18 cellular contexts compared by ENCODE assay signal in genomic region chr11:119935341-119935925, GRCh38.
"Had no signal": no experiment of that assay in that cellular context is flagged by ENCODE, and none has a peak within 500 bp of the region (broad histone marks: within the 10 kb centered on the region; RNA-seq: fewer than 3 reads in every experiment).

No MANE protein-coding gene starts in this region.

- H3K27ac ChIP-seq: breast epithelium, gastroesophageal sphincter, neutrophil, psoas muscle, right lobe of liver, testis had no signal

- H3K27me3 ChIP-seq: breast epithelium, right lobe of liver, testis had no signal

- H3K9me3 ChIP-seq: breast epithelium, gastroesophageal sphincter, mucosa of descending colon, neutrophil, psoas muscle, right lobe of liver, testis had no signal

- H3K4me3 ChIP-seq: breast epithelium, gastroesophageal sphincter, mucosa of descending colon, psoas muscle, right lobe of liver, smooth muscle cell, testis had no signal

- H3K4me1 ChIP-seq: breast epithelium, gastroesophageal sphincter, psoas muscle, right lobe of liver, testis had no signal

- ATAC-seq: activated CD4-positive, CD25-positive, alpha-beta regulatory T cell treated with anti-CD3 and anti-CD28 coated beads, Interleukin-2, amount 50 U/mL, for 24 hours; gastroesophageal sphincter; left lobe of liver; mucosa of descending colon; naive thymus-derived CD4-positive, alpha-beta T cell; psoas muscle; right lobe of liver; stimulated activated naive CD8-positive, alpha-beta T cell treated with anti-CD3 and anti-CD28 coated beads, Interleukin-15, Interleukin-2, amounts not matched to agents 100 U/mL and 50 U/mL, for 24 hours had no signal

- DNase-seq: activated naive CD4-positive, alpha-beta T cell; aorta; erythroblast; islet precursor cell; mucosa of descending colon; naive thymus-derived CD4-positive, alpha-beta T cell; psoas muscle; right lobe of liver; stimulated activated naive CD8-positive, alpha-beta T cell treated with anti-CD3 and anti-CD28 coated beads, Interleukin-15, Interleukin-2, amounts not matched to agents 100 U/mL and 50 U/mL, for 24 hours; T-helper 1 cell; T1000; testis had no signal

- H3K36me3 ChIP-seq: breast epithelium, gastroesophageal sphincter, neutrophil, right lobe of liver had no signal

- H3K4me2 ChIP-seq: smooth muscle cell had no signal
